In the genomic region with DNA sequence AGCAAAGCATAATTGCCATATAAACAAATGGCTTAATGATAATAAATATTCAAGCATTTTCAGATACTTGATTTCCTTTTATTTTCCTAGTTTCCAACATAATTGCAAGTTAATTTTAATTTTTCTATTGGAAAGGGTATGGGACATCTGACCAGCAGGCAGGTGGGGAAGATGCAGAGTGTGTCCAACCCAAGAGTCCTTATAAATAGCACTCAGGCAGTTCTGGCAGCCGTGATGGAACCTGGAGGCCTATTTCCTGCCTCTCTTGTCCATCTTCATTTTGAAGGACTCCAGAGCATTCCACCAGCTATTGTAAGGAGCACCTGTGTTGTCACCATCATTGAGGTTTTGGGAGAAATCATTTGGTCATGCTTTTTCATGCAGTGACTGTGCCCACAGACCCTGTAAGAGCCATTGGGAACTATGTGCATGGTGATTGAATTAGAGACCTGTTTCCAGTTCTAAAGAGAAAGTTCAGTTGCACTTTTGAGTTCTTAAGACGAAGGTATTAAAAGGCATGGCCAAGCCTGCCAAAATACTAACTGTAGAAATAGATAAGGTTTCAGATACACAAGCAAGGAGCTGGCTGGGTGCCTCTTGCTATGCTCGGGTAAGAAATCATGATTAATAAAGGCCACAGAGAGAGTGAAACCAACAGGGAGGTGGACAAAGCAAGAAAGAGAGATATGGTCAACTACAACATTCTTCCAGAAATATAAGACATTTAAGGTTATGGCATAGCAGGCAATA, we compare ENCODE assay signal across 21 cellular contexts.
A peak's percentile ranks its signal among the peaks of the same experiment; 100 is the strongest.
DNase-seq lines count a peak whose midpoint lies in the region; ATAC-seq and TF ChIP-seq lines count a peak whose summit lies in the region.
"Had no signal": no experiment of that assay in that cellular context is flagged by ENCODE, and none has a peak within 500 bp of the region (broad histone marks: within the 10 kb centered on the region; RNA-seq: fewer than 3 reads in every experiment).

No MANE protein-coding gene starts in this region.

- H3K4me1 Mint-ChIP-seq in natural killer cell treated with Interleukin-12 subunit alpha and Interleukin-12 subunit beta and Interleukin-15 and Interleukin-18, amount 100 ng/mL, for 72 hours (ENCODE audit: low read depth in 2 of 2): no peaks in the 10 kb centered on the region
- H3K4me1 Mint-ChIP-seq: naive thymus-derived CD4-positive, alpha-beta T cell had no signal

- intact Hi-C loops in body of pancreas (cut with DNase I) (no loop called here), left colon (cut with DNase I, micrococcal nuclease) (no loop called here)

- POLR2A ChIA-PET in HEK293T (lab: Yijun Ruan, JAX): no interaction called here

- H3F3A ChIP-seq in MM.1S (ENCODE audit: insufficient read depth, low read length): peaks cover 28% of the 10 kb centered on the region

- no peak overlapping the region for H3K27ac Mint-ChIP-seq in natural killer cell treated with Interleukin-12 subunit alpha and Interleukin-12 subunit beta and Interleukin-15 and Interleukin-18, amount 100 ng/mL, for 72 hours
- H3K27ac Mint-ChIP-seq: activated CD8-positive, alpha-beta T cell treated with anti-CD3 and anti-CD28 coated beads for 36 hours; CD8-positive, alpha-beta T cell; naive thymus-derived CD4-positive, alpha-beta T cell; stimulated activated naive CD8-positive, alpha-beta T cell treated with anti-CD3 and anti-CD28 coated beads, Interleukin-15, Interleukin-2, amounts not matched to agents 100 ng/mL and 50 ng/mL, for 24 hours had no signal

- H2AFZ ChIP-seq in MM.1S (ENCODE audit: low read length): peak overlapping the region; percentile 5; the same call in 1 of the 2 replicates

- H3K79me2 ChIP-seq in MM.1S (ENCODE audit: low read length): 0 out of 2 replicates have a peak, but pooled peaks cover 4% of the 10 kb centered on the region

- ATAC-seq in body of pancreas: no peak
- peak; percentile 7 for ATAC-seq in left colon
- no peak for ATAC-seq in GM19397 (IDR thresholded peaks at IDR 0.05; ENCODE audit: unreplicated experiment)
- no peak for ATAC-seq in stimulated activated naive CD8-positive, alpha-beta T cell treated with anti-CD3 and anti-CD28 coated beads, Interleukin-15, Interleukin-2, amounts not matched to agents 100 U/mL and 50 U/mL, for 24 hours
- ATAC-seq in natural killer cell treated with Interleukin-12 subunit alpha and Interleukin-12 subunit beta and Interleukin-15 and Interleukin-18, amount 100 ng/mL, for 72 hours: no peak
- ATAC-seq: activated CD8-positive, alpha-beta T cell treated with anti-CD3 and anti-CD28 coated beads for 36 hours; CD8-positive, alpha-beta T cell; naive thymus-derived CD4-positive, alpha-beta T cell had no signal

- H3K27ac ChIP-seq in C4-2B (peak overlapping the region; percentile 80), MM.1S (ENCODE audit: low read length) (peak overlapping the region; percentile 64), body of pancreas (peak overlapping the region; percentile 1 to 80 (median 66))
- H3K27ac ChIP-seq: upper lobe of left lung had no signal

- no peaks in the 10 kb centered on the region for H3K36me3 ChIP-seq in MM.1S (replicated peaks; ENCODE audit: insufficient read depth, low read length)
- H3K36me3 ChIP-seq in body of pancreas (replicated peaks in 1 of 2; ENCODE audit: insufficient read depth in 1 of 2, low read depth in 2 of 2): no peaks in the 10 kb centered on the region
- H3K36me3 ChIP-seq: upper lobe of left lung had no signal

- no peaks in the 10 kb centered on the region for H3K36me3 Mint-ChIP-seq in natural killer cell treated with Interleukin-12 subunit alpha and Interleukin-12 subunit beta and Interleukin-15 and Interleukin-18, amount 100 ng/mL, for 72 hours
- H3K36me3 Mint-ChIP-seq: CD8-positive, alpha-beta T cell; naive thymus-derived CD4-positive, alpha-beta T cell had no signal

- H3K9me2 ChIP-seq in MM.1S (replicated peaks; ENCODE audit: insufficient read depth, low read length): no peaks in the 10 kb centered on the region

- peak overlapping the region; percentile 30 for H3K4me3 ChIP-seq in MM.1S (ENCODE audit: low read length)
- H3K4me3 ChIP-seq in body of pancreas: no peak overlapping the region
- H3K4me3 ChIP-seq: lung, upper lobe of left lung had no signal

- peaks cover 14 to 28% of the 10 kb centered on the region in 2 donors for H3K27me3 Mint-ChIP-seq in natural killer cell treated with Interleukin-12 subunit alpha and Interleukin-12 subunit beta and Interleukin-15 and Interleukin-18, amount 100 ng/mL, for 72 hours

- no peaks in the 10 kb centered on the region for H3K9me3 Mint-ChIP-seq in natural killer cell treated with Interleukin-12 subunit alpha and Interleukin-12 subunit beta and Interleukin-15 and Interleukin-18, amount 100 ng/mL, for 72 hours
- H3K9me3 Mint-ChIP-seq: activated CD8-positive, alpha-beta T cell treated with anti-CD3 and anti-CD28 coated beads for 36 hours; CD8-positive, alpha-beta T cell; naive thymus-derived CD4-positive, alpha-beta T cell; stimulated activated naive CD8-positive, alpha-beta T cell treated with anti-CD3 and anti-CD28 coated beads, Interleukin-15, Interleukin-2, amounts not matched to agents 100 ng/mL and 50 ng/mL, for 24 hours had no signal

- no peaks in the 10 kb centered on the region for H3K9me3 ChIP-seq in MM.1S (replicated peaks; ENCODE audit: insufficient read depth, low read length)
- no peaks in the 10 kb centered on the region for H3K9me3 ChIP-seq in body of pancreas
- H3K9me3 ChIP-seq: upper lobe of left lung had no signal

- DNase-seq in MM.1S (peak; percentile 48), body of pancreas (peak in 3 of 4 donors; percentile 26 to 67 (median 55)), left colon (no peak), HEK293T (ENCODE audit: extremely low spot score) (no peak)
- DNase-seq in stimulated activated naive CD8-positive, alpha-beta T cell treated with anti-CD3 and anti-CD28 coated beads, Interleukin-15, Interleukin-2, amounts not matched to agents 100 U/mL and 50 U/mL, for 24 hours: no peak
- no peak for DNase-seq in natural killer cell treated with Interleukin-12 subunit alpha and Interleukin-12 subunit beta and Interleukin-15 and Interleukin-18, amount 100 ng/mL, for 72 hours (ENCODE audit: low spot score)
- DNase-seq: activated CD4-positive, CD25-positive, alpha-beta regulatory T cell; activated CD8-positive, alpha-beta T cell treated with anti-CD3 and anti-CD28 coated beads for 36 hours; activated naive CD4-positive, alpha-beta T cell treated with Interleukin-2 at 50 U/mL for 16 hours; activated T-cell treated with anti-CD3 and anti-CD28 coated beads, Interleukin-2, amount 50 U/mL, for 1 hour; CD8-positive, alpha-beta T cell; Karpas-422; naive thymus-derived CD4-positive, alpha-beta T cell; NCI-H526 treated with DMSO at 0.1 percent for 48 hours; stimulated activated CD4-positive, alpha-beta T cell treated with anti-CD3 and anti-CD28 coated beads, Interleukin-2, amount 100 ng/mL, for 24 hours; T-helper 2 cell had no signal

- peaks cover 48% of the 10 kb centered on the region for H3K4me1 ChIP-seq in MM.1S (ENCODE audit: low read length)
- H3K4me1 ChIP-seq in body of pancreas: peaks cover 32% of the 10 kb centered on the region

- H3K4me3 Mint-ChIP-seq in natural killer cell treated with Interleukin-12 subunit alpha and Interleukin-12 subunit beta and Interleukin-15 and Interleukin-18, amount 100 ng/mL, for 72 hours: no peak overlapping the region
- H3K4me3 Mint-ChIP-seq: activated CD8-positive, alpha-beta T cell treated with anti-CD3 and anti-CD28 coated beads for 36 hours; CD8-positive, alpha-beta T cell; naive thymus-derived CD4-positive, alpha-beta T cell; stimulated activated naive CD8-positive, alpha-beta T cell treated with anti-CD3 and anti-CD28 coated beads, Interleukin-15, Interleukin-2, amounts not matched to agents 100 ng/mL and 50 ng/mL, for 24 hours had no signal

- CTCF ChIA-PET in HEK293T (lab: Yijun Ruan, JAX): no interaction called here

- H3K4me2 ChIP-seq in MM.1S (ENCODE audit: low read depth, low read length): peak overlapping the region; percentile 72

- TF ChIP-seq POLR2A in body of pancreas (IDR thresholded peaks at IDR 0.05): no peak

- H3K9ac ChIP-seq in MM.1S (ENCODE audit: low read length): peak overlapping the region; percentile 22; the same call in 1 of the 2 replicates

- H3K27me3 ChIP-seq in MM.1S (replicated peaks; ENCODE audit: insufficient read depth, low read length): no peaks in the 10 kb centered on the region
- no peaks in the 10 kb centered on the region for H3K27me3 ChIP-seq in body of pancreas
- H3K27me3 ChIP-seq: upper lobe of left lung had no signal

- no peaks in the 10 kb centered on the region for H4K20me1 ChIP-seq in MM.1S (ENCODE audit: insufficient read depth, low read length)

- no peak for TF ChIP-seq CTCF in C4-2B (conservative IDR thresholded peaks at IDR 0.05)
- TF ChIP-seq CTCF in MM.1S (IDR thresholded peaks at IDR 0.05; ENCODE audit: low read length): no peak
- TF ChIP-seq CTCF in body of pancreas (IDR thresholded peaks at IDR 0.05): no peak

- 25 to 39% methylated on average over 3 of the region's 3 CpGs for WGBS in body of pancreas, 2 donors

TF ChIP-seq in HEK293T, 16 proteins besides CTCF, POLR2A, EP300 and RAD21:
- TF ChIP-seq FOXK2 (IDR thresholded peaks at IDR 0.05) (no peak), FOXA1 (IDR thresholded peaks at IDR 0.05) (no peak), ZNF384 (IDR thresholded peaks at IDR 0.05) (no peak), SUZ12 (IDR thresholded peaks at IDR 0.05) (no peak), FOXM1 (IDR thresholded peaks at IDR 0.05; ENCODE audit: borderline replicate concordance) (no peak), LEF1 (IDR thresholded peaks at IDR 0.05; ENCODE audit: borderline replicate concordance) (no peak), L3MBTL2 (conservative IDR thresholded peaks at IDR 0.05) (no peak), CTBP1 (IDR thresholded peaks at IDR 0.05; ENCODE audit: borderline replicate concordance) (no peak), TARDBP (IDR thresholded peaks at IDR 0.05) (no peak), ELF4 (IDR thresholded peaks at IDR 0.05) (no peak), BHLHE40 (IDR thresholded peaks at IDR 0.05; ENCODE audit: borderline replicate concordance) (no peak), ARNT (IDR thresholded peaks at IDR 0.05) (no peak), SP1 (IDR thresholded peaks at IDR 0.05) (no peak), NFRKB (IDR thresholded peaks at IDR 0.05) (no peak)
- TF ChIP-seq, protein P1, sequence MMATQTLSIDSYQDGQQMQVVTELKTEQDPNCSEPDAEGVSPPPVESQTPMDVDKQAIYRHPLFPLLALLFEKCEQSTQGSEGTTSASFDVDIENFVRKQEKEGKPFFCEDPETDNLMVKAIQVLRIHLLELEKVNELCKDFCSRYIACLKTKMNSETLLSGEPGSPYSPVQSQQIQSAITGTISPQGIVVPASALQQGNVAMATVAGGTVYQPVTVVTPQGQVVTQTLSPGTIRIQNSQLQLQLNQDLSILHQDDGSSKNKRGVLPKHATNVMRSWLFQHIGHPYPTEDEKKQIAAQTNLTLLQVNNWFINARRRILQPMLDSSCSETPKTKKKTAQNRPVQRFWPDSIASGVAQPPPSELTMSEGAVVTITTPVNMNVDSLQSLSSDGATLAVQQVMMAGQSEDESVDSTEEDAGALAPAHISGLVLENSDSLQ (IDR thresholded peaks at IDR 0.05): no peak
TF ChIP-seq in HEK293T: peak in this region for 0.

Comparison
In these comparisons a context has a peak if more than half of its experiments do, and no peak if none do; other contexts are left out.
1. DNase-seq: peak in MM.1S (single experiment) and body of pancreas (3 of 4); none in left colon (0 of 2), HEK293T (single experiment), stimulated activated naive CD8-positive, alpha-beta T cell treated with anti-CD3 and anti-CD28 coated beads, Interleukin-15, Interleukin-2, amounts not matched to agents 100 U/mL and 50 U/mL, for 24 hours (single experiment) and natural killer cell treated with Interleukin-12 subunit alpha and Interleukin-12 subunit beta and Interleukin-15 and Interleukin-18, amount 100 ng/mL, for 72 hours (single experiment).
2. Peak in every context shown above with its lines, with median percentiles within 50 percentile points of each other: H3K27ac ChIP-seq.